ENCODE assay signal across 17 cellular contexts in the genomic region with DNA sequence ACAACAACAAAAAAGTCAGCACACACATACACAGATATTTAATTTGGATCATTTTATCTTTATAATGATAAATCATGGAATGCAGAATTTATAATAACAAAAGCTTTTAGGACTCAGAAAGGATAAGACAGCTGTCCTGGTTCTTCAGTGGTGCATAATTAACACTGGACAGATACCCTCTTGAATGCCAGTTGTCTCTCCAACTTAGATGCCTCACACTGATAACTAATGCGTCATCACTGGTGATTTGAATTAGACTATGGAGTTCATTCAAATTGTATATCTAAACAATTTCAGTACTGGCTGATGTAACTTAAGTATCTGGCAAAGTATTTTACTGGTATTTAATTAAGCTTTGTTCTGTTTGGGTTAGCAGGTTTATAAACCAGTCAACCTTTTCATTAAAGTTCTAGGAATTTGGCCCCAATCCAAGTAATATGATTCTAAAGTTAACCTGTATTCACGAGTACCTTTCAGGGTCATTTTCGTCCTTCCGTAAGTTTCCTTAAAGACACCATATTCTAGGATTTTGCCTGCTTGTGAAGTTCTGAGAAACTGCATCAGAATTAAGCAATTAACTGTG.
A peak's percentile ranks its signal among the peaks of the same experiment; 100 is the strongest.
DNase-seq lines count a peak whose midpoint lies in the region; ATAC-seq, FAIRE-seq and TF ChIP-seq lines count a peak whose summit lies in the region.
"Had no signal": no experiment of that assay in that cellular context is flagged by ENCODE, and none has a peak within 500 bp of the region (broad histone marks: within the 10 kb centered on the region; RNA-seq: fewer than 3 reads in every experiment).

No MANE protein-coding gene starts in this region.

- no peak overlapping the region for H3K4me3 ChIP-seq in K562
- H3K4me3 ChIP-seq: BLaER1 treated with 17β-estradiol and CSF1 and Interleukin-3, amounts not matched to agents 10 nM and 100 nM; GM23338 had no signal

- no peaks in the 10 kb centered on the region for H4K20me1 ChIP-seq in K562 (replicated peaks; ENCODE audit: control insufficient read depth, insufficient read depth, low read length)
- H4K20me1 ChIP-seq: BLaER1 treated with 17β-estradiol and CSF1 and Interleukin-3, amounts not matched to agents 10 nM and 100 nM had no signal

- intact Hi-C loops in K562 (cut with micrococcal nuclease) = no loop called here

- no peak overlapping the region for H3K27ac ChIP-seq in K562 (ENCODE audit: extremely low read depth, low read depth, low read length)
- H3K27ac ChIP-seq: BLaER1 treated with 17β-estradiol and CSF1 and Interleukin-3, amounts not matched to agents 10 nM and 100 nM had no signal

- POLR2A ChIA-PET in K562 (lab: Yijun Ruan, JAX) = no interaction called here

- CTCF ChIA-PET in K562 (lab: Yijun Ruan, JAX; ENCODE audit: low intra/inter-chr PET ratio) = no interaction called here

- no peaks in the 10 kb centered on the region for H3K9me3 ChIP-seq in K562 (replicated peaks; ENCODE audit: control insufficient read depth, insufficient read depth, low read depth, low read length)
- H3K9me3 ChIP-seq: BLaER1 treated with 17β-estradiol and CSF1 and Interleukin-3, amounts not matched to agents 10 nM and 100 nM had no signal

- no peak for TF ChIP-seq CTCF in K562 (IDR thresholded peaks at IDR 0.05 in 2 of 3, conservative IDR thresholded peaks at IDR 0.05 in 1 of 3; ENCODE audit: insufficient read depth in 2 of 3, low read depth in 1 of 3, low read length in 3 of 3)

- TF ChIP-seq EP300 in K562 (IDR thresholded peaks at IDR 0.05; ENCODE audit: low read length) = no peak

- no peak for ATAC-seq in K562
- ATAC-seq in HG03280 (IDR thresholded peaks at IDR 0.05; ENCODE audit: unreplicated experiment) = no peak
- ATAC-seq: GM23338 had no signal

- TF ChIP-seq POLR2A in K562 (conservative IDR thresholded peaks at IDR 0.05) = no peak

- FAIRE-seq in K562 (lab: Jason Lieb, UNC) = no peak
- FAIRE-seq: GM12891 had no signal

- no peak overlapping the region for H3K4me2 ChIP-seq in K562 (ENCODE audit: insufficient read depth, low read length)
- H3K4me2 ChIP-seq: BLaER1 treated with 17β-estradiol and CSF1 and Interleukin-3, amounts not matched to agents 10 nM and 100 nM; GM23338 had no signal

- DNase-seq in DMS 273 (lab: John Stamatoyannopoulos, UW; ENCODE audit: unreplicated experiment) = peak; percentile 1
- no peak for DNase-seq in DMS 273 treated with DMSO at 0.1 percent for 48 hours (lab: John Stamatoyannopoulos, UW)
- DNase-seq in COR-L47 (lab: John Stamatoyannopoulos, UW) = peak; percentile 18
- DNase-seq in OCI-M1 (lab: John Stamatoyannopoulos, UW) = peak; percentile 28
- no peak for DNase-seq in K562 (ENCODE audit: extremely low read depth in 1 of 4, low spot score in 3 of 4)
- no peak for DNase-seq in AML-193 (lab: John Stamatoyannopoulos, UW)
- no peak for DNase-seq in DMS53 (lab: John Stamatoyannopoulos, UW)
- DNase-seq: 8988T; CD4-positive, CD25-positive, alpha-beta regulatory T cell; DMS79 treated with DMSO at 0.1 percent for 48 hours; EL; H9; IMR-90 had no signal

- H3K27me3 ChIP-seq in K562 (ENCODE audit: control insufficient read depth in 2 of 2, insufficient read depth in 2 of 2, low read length in 2 of 2) = no peaks in the 10 kb centered on the region
- H3K27me3 ChIP-seq: BLaER1 treated with 17β-estradiol and CSF1 and Interleukin-3, amounts not matched to agents 10 nM and 100 nM had no signal

- 20% methylated on average over 4 of the region's 4 CpGs for WGBS in K562 (ENCODE audit: insufficient coverage, low coverage, missing lambda C conversion rate)

- H3K4me1 ChIP-seq in K562 (replicated peaks in 1 of 2; ENCODE audit: control insufficient read depth in 2 of 2, insufficient read depth in 2 of 2, low read length in 2 of 2) = no peaks in the 10 kb centered on the region
- H3K4me1 ChIP-seq: BLaER1 treated with 17β-estradiol and CSF1 and Interleukin-3, amounts not matched to agents 10 nM and 100 nM had no signal

- H3K79me2 ChIP-seq in K562 (ENCODE audit: control insufficient read depth, insufficient read depth, low read length) = no peaks in the 10 kb centered on the region

- no peaks in the 10 kb centered on the region for H3K9me1 ChIP-seq in K562 (ENCODE audit: control insufficient read depth, insufficient read depth, low read length)

- no peaks in the 10 kb centered on the region for H3K36me3 ChIP-seq in K562 (ENCODE audit: control insufficient read depth, insufficient read depth, low read length)
- H3K36me3 ChIP-seq: BLaER1 treated with 17β-estradiol and CSF1 and Interleukin-3, amounts not matched to agents 10 nM and 100 nM had no signal

- no TSS peak for BruUV-seq in K562 (replicated peaks; lab: Mats Ljungman, UMichigan)

- in situ Hi-C loops in K562 (cut with MboI) = no loop called here

- no peak for TF ChIP-seq RAD21 in K562 (CRISPR knock-in tag; conservative IDR thresholded peaks at IDR 0.05 in 1 of 2, IDR thresholded peaks at IDR 0.05 in 1 of 2)

- no peak overlapping the region for H3K9ac ChIP-seq in K562 (ENCODE audit: insufficient read depth in 1 of 2, low read depth in 2 of 2, low read length in 2 of 2)
- H3K9ac ChIP-seq: BLaER1 treated with 17β-estradiol and CSF1 and Interleukin-3, amounts not matched to agents 10 nM and 100 nM had no signal

- H2AFZ ChIP-seq in K562 (ENCODE audit: low read depth, low read length) = no peak overlapping the region
- H2AFZ ChIP-seq: GM23338 had no signal

TF ChIP-seq in K562, 482 proteins besides CTCF, POLR2A, EP300 and RAD21:
- TF ChIP-seq MEF2A (IDR thresholded peaks at IDR 0.05; ENCODE audit: control insufficient read depth, low read depth, low read length) = no peak
- TF ChIP-seq NFIC (IDR thresholded peaks at IDR 0.05) = peak; percentile 54
TF ChIP-seq in K562: peak in this region for 1.

Comparison
In these comparisons a context has a peak if more than half of its experiments do, and no peak if none do; other contexts are left out.
1. DNase-seq: peak in DMS 273 (single experiment), COR-L47 (single experiment) and OCI-M1 (single experiment); none in DMS 273 treated with DMSO at 0.1 percent for 48 hours (single experiment), K562 (0 of 4), AML-193 (0 of 2) and DMS53 (single experiment).